ENCODE assay signal across 33 cellular contexts in genomic region chr2:73264783-73265182, GRCh38. TPM values are rescaled to one million over a fixed set of nuclear protein-coding genes. Genes with fewer than 3 reads are reported as not detected.
"Had no signal": no experiment of that assay in that cellular context is flagged by ENCODE, and none has a peak within 500 bp of the region (broad histone marks: within the 10 kb centered on the region; RNA-seq: fewer than 3 reads in every experiment).

No MANE protein-coding gene starts in this region.

- H3K27me3 ChIP-seq: breast epithelium, colonic mucosa had no signal

- H3K27ac ChIP-seq: adrenal gland, ascending aorta, breast epithelium, cardiac muscle cell, colonic mucosa, epithelial cell of prostate, esophagus squamous epithelium, gastroesophageal sphincter had no signal

- H3K4me1 ChIP-seq: adrenal gland had no signal

- H3K36me3 ChIP-seq: adrenal gland, ascending aorta, breast epithelium, cardiac muscle cell, colonic mucosa, esophagus squamous epithelium, gastroesophageal sphincter had no signal

- DNase-seq: activated CD4-positive, alpha-beta memory T cell treated with anti-CD3 and anti-CD28 coated beads, Interleukin-2, amount 10 ng/mL, durations not matched to agents 7 days and 5 days; activated CD4-positive, alpha-beta T cell treated with anti-CD3 and anti-CD28 coated beads for 1 hour; activated CD4-positive, alpha-beta T cell treated with anti-CD3 and anti-CD28 coated beads for 4 hours; activated CD4-positive, alpha-beta T cell treated with anti-CD3 and anti-CD28 coated beads, Interleukin-2, amount 10 ng/mL, durations not matched to agents 7 days and 5 days; activated CD4-positive, alpha-beta T cell treated with anti-CD3 and anti-CD28 coated beads, Interleukin-2, amount 50 U/mL, for 4 hours; activated CD8-positive, alpha-beta memory T cell treated with anti-CD3 and anti-CD28 coated beads, Interleukin-2, amount 50 U/mL, for 48 hours; activated effector memory CD4-positive, alpha-beta T cell treated with Interleukin-2 at 50 U/mL for 16 hours; activated gamma-delta T cell treated with Interleukin-2 at 50 U/mL for 16 hours; activated naive CD4-positive, alpha-beta T cell treated with anti-CD3 and anti-CD28 coated beads for 36 hours; activated naive CD8-positive, alpha-beta T cell treated with anti-CD3 and anti-CD28 coated beads for 36 hours; activated naive CD8-positive, alpha-beta T cell treated with anti-CD3 and anti-CD28 coated beads, Interleukin-2, amount 50 U/mL, for 24 hours; activated T-cell treated with anti-CD3 and anti-CD28 coated beads for 4 hours; activated T-cell treated with anti-CD3 and anti-CD28 coated beads, Interleukin-2, amount 50 U/mL, for 4 hours; adrenal gland; amygdala; central memory CD4-positive, alpha-beta T cell; cerebellar nuclear complex; colonic mucosa; effector CD8-positive, alpha-beta T cell; esophagus squamous epithelium; foreskin melanocyte; T-helper 2 cell had no signal

- H3K9me3 ChIP-seq: adrenal gland, ascending aorta, breast epithelium, colonic mucosa, esophagus squamous epithelium, gastroesophageal sphincter had no signal

- H3K4me3 ChIP-seq: adrenal gland, ascending aorta, breast epithelium, cardiac muscle cell, colonic mucosa, esophagus squamous epithelium, gastroesophageal sphincter had no signal

RNA-seq across cellular contexts. Expression of gene EGR4, which starts 28.6 kb away (rescaled TPM):
- total RNA-seq: activated CD4-positive, alpha-beta memory T cell treated with anti-CD3 and anti-CD28 coated beads, Interleukin-2, amount 10 ng/mL, durations not matched to agents 7 days and 5 days; activated CD4-positive, alpha-beta T cell treated with anti-CD3 and anti-CD28 coated beads, Interleukin-2, amount 10 ng/mL, durations not matched to agents 7 days and 5 days; ascending aorta; breast epithelium; colonic mucosa; dermis microvascular lymphatic vessel endothelial cell; endothelial cell of umbilical vein; fibroblast of lung; fibroblast of villous mesenchyme; gastroesophageal sphincter; glomerular endothelial cell had no signal
- polyA plus RNA-seq: endothelial cell of umbilical vein, esophagus, fibroblast of lung had no signal
